ENCODE assay signal across 1 cellular context in genomic region chr19:58154679-58155648, GRCh38.
TF ChIP-seq lines count a peak whose summit lies in the region.

No MANE protein-coding gene starts in this region.

TF ChIP-seq in HepG2, 621 proteins besides CTCF, POLR2A, EP300 and RAD21 (continued from another document and continues in another):
- TF ChIP-seq, protein P1, sequence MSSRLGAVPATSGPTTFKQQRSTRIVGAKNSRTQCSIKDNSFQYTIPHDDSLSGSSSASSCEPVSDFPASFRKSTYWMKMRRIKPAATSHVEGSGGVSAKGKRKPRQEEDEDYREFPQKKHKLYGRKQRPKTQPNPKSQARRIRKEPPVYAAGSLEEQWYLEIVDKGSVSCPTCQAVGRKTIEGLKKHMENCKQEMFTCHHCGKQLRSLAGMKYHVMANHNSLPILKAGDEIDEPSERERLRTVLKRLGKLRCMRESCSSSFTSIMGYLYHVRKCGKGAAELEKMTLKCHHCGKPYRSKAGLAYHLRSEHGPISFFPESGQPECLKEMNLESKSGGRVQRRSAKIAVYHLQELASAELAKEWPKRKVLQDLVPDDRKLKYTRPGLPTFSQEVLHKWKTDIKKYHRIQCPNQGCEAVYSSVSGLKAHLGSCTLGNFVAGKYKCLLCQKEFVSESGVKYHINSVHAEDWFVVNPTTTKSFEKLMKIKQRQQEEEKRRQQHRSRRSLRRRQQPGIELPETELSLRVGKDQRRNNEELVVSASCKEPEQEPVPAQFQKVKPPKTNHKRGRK (CRISPR knock-in tag; IDR thresholded peaks at IDR 0.05), result peak; percentile 58; the same call in 1 of the 2 replicates
- TF ChIP-seq MTF1 (CRISPR knock-in tag; IDR thresholded peaks at IDR 0.05), result no peak
- TF ChIP-seq ZSCAN12 (CRISPR knock-in tag; IDR thresholded peaks at IDR 0.05), result peak; percentile 75; the same call in 1 of the 2 replicates
- 0 out of 2 replicates have a peak, but pooled peaks have one; percentile 27 for TF ChIP-seq ZBTB8A (CRISPR knock-in tag; IDR thresholded peaks at IDR 0.05; ENCODE audit: borderline replicate concordance, low read depth)
- TF ChIP-seq, protein P2, sequence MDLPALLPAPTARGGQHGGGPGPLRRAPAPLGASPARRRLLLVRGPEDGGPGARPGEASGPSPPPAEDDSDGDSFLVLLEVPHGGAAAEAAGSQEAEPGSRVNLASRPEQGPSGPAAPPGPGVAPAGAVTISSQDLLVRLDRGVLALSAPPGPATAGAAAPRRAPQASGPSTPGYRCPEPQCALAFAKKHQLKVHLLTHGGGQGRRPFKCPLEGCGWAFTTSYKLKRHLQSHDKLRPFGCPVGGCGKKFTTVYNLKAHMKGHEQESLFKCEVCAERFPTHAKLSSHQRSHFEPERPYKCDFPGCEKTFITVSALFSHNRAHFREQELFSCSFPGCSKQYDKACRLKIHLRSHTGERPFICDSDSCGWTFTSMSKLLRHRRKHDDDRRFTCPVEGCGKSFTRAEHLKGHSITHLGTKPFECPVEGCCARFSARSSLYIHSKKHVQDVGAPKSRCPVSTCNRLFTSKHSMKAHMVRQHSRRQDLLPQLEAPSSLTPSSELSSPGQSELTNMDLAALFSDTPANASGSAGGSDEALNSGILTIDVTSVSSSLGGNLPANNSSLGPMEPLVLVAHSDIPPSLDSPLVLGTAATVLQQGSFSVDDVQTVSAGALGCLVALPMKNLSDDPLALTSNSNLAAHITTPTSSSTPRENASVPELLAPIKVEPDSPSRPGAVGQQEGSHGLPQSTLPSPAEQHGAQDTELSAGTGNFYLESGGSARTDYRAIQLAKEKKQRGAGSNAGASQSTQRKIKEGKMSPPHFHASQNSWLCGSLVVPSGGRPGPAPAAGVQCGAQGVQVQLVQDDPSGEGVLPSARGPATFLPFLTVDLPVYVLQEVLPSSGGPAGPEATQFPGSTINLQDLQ (CRISPR knock-in tag; IDR thresholded peaks at IDR 0.05), result 0 out of 2 replicates have a peak, but pooled peaks have one; percentile 48
- TF ChIP-seq ZMYM4 (CRISPR knock-in tag; IDR thresholded peaks at IDR 0.05), result peak; percentile 92
- TF ChIP-seq ZNF17 (CRISPR knock-in tag; IDR thresholded peaks at IDR 0.05), result no peak
- TF ChIP-seq KLF13 (CRISPR knock-in tag; IDR thresholded peaks at IDR 0.05), result no peak
- peak; percentile 38; the same call in 1 of the 2 replicates for TF ChIP-seq ZBTB3 (CRISPR knock-in tag; IDR thresholded peaks at IDR 0.05; ENCODE audit: borderline replicate concordance, low read depth)
- no peak for TF ChIP-seq NONO (IDR thresholded peaks at IDR 0.05)
- peak; percentile 74 for TF ChIP-seq NONO (CRISPR knock-in tag; conservative IDR thresholded peaks at IDR 0.05)
- no peak; the same call in 1 of the 2 replicates for TF ChIP-seq ZNF772 (CRISPR knock-in tag; IDR thresholded peaks at IDR 0.05)
- no peak for TF ChIP-seq GPBP1L1 (CRISPR knock-in tag; IDR thresholded peaks at IDR 0.05)
- TF ChIP-seq ETV5 (CRISPR knock-in tag; IDR thresholded peaks at IDR 0.05; ENCODE audit: borderline replicate concordance), result peak; percentile 93
- no peak for TF ChIP-seq MATR3 (CRISPR knock-in tag; IDR thresholded peaks at IDR 0.05)
- no peak for TF ChIP-seq ZNF382 (CRISPR knock-in tag; IDR thresholded peaks at IDR 0.05; ENCODE audit: borderline replicate concordance)
- TF ChIP-seq MAZ (IDR thresholded peaks at IDR 0.05; ENCODE audit: borderline replicate concordance, low read depth, low read length), result peak; percentile 71; the same call in 1 of the 2 replicates
- peak; percentile 87 for TF ChIP-seq MAZ (CRISPR knock-in tag; IDR thresholded peaks at IDR 0.05; ENCODE audit: low read depth)
- TF ChIP-seq SIX4 (CRISPR knock-in tag; IDR thresholded peaks at IDR 0.05), result no peak
- peak; percentile 90 for TF ChIP-seq ELF3 (CRISPR knock-in tag; IDR thresholded peaks at IDR 0.05)
- TF ChIP-seq HOXA5 (CRISPR knock-in tag; IDR thresholded peaks at IDR 0.05), result peak; percentile 58; the same call in 1 of the 2 replicates
- TF ChIP-seq, protein P3, sequence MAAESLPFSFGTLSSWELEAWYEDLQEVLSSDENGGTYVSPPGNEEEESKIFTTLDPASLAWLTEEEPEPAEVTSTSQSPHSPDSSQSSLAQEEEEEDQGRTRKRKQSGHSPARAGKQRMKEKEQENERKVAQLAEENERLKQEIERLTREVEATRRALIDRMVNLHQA (CRISPR knock-in tag; IDR thresholded peaks at IDR 0.05), result no peak
- no peak for TF ChIP-seq ZNF468 (CRISPR knock-in tag; IDR thresholded peaks at IDR 0.05)
- TF ChIP-seq SOX6 (IDR thresholded peaks at IDR 0.05), result no peak
- TF ChIP-seq SOX6 (CRISPR knock-in tag; IDR thresholded peaks at IDR 0.05), result peak; percentile 51; the same call in 1 of the 2 replicates
- TF ChIP-seq NFRKB (IDR thresholded peaks at IDR 0.05), result no peak
- TF ChIP-seq, protein P4, sequence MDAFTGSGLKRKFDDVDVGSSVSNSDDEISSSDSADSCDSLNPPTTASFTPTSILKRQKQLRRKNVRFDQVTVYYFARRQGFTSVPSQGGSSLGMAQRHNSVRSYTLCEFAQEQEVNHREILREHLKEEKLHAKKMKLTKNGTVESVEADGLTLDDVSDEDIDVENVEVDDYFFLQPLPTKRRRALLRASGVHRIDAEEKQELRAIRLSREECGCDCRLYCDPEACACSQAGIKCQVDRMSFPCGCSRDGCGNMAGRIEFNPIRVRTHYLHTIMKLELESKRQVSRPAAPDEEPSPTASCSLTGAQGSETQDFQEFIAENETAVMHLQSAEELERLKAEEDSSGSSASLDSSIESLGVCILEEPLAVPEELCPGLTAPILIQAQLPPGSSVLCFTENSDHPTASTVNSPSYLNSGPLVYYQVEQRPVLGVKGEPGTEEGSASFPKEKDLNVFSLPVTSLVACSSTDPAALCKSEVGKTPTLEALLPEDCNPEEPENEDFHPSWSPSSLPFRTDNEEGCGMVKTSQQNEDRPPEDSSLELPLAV (CRISPR knock-in tag; conservative IDR thresholded peaks at IDR 0.05; ENCODE audit: low read depth), result no peak
- TF ChIP-seq SOX5 (CRISPR knock-in tag; IDR thresholded peaks at IDR 0.05; ENCODE audit: borderline replicate concordance), result peak; percentile 37; the same call in 1 of the 2 replicates
- TF ChIP-seq ZNF883 (CRISPR knock-in tag; IDR thresholded peaks at IDR 0.05; ENCODE audit: not compliant biosample characterization), result no peak
- TF ChIP-seq ZNF550 (CRISPR knock-in tag; IDR thresholded peaks at IDR 0.05; ENCODE audit: borderline replicate concordance), result no peak
- TF ChIP-seq GTF2F1 (IDR thresholded peaks at IDR 0.05; ENCODE audit: low read length), result 0 out of 2 replicates have a peak, but pooled peaks have one; percentile 31
- TF ChIP-seq ZNF781 (CRISPR knock-in tag; IDR thresholded peaks at IDR 0.05; ENCODE audit: borderline replicate concordance, not compliant biosample characterization), result peak; percentile 91
- TF ChIP-seq HCFC1 (IDR thresholded peaks at IDR 0.05; ENCODE audit: low read depth, low read length), result peak; percentile 90
- TF ChIP-seq HNRNPUL1 (IDR thresholded peaks at IDR 0.05; ENCODE audit: low read depth, low read length), result no peak
- TF ChIP-seq WIZ (CRISPR knock-in tag; IDR thresholded peaks at IDR 0.05), result peak; percentile 69; the same call in 1 of the 2 replicates
- TF ChIP-seq NFKBIZ (CRISPR knock-in tag; IDR thresholded peaks at IDR 0.05), result no peak
- TF ChIP-seq ZNF383 (CRISPR knock-in tag; IDR thresholded peaks at IDR 0.05; ENCODE audit: borderline replicate concordance), result no peak
- TF ChIP-seq NCOA5 (CRISPR knock-in tag; IDR thresholded peaks at IDR 0.05), result no peak
- TF ChIP-seq GRHL1 (CRISPR knock-in tag; conservative IDR thresholded peaks at IDR 0.05), result no peak
- no peak; the same call in 1 of the 2 replicates for TF ChIP-seq ZNF572 (CRISPR knock-in tag; IDR thresholded peaks at IDR 0.05)
- peak; percentile 86 for TF ChIP-seq KDM5B (CRISPR knock-in tag; IDR thresholded peaks at IDR 0.05; ENCODE audit: borderline replicate concordance)
- 0 out of 2 replicates have a peak, but pooled peaks have one; percentile 84 for TF ChIP-seq NKX3-1 (CRISPR knock-in tag; IDR thresholded peaks at IDR 0.05)
- no peak for TF ChIP-seq ZSCAN29 (CRISPR knock-in tag; conservative IDR thresholded peaks at IDR 0.05)
- no peak for TF ChIP-seq RAD51 (IDR thresholded peaks at IDR 0.05; ENCODE audit: borderline replicate concordance)
- TF ChIP-seq ATF2 (CRISPR knock-in tag; IDR thresholded peaks at IDR 0.05), result 0 out of 2 replicates have a peak, but pooled peaks have one; percentile 49
- TF ChIP-seq, protein P5, sequence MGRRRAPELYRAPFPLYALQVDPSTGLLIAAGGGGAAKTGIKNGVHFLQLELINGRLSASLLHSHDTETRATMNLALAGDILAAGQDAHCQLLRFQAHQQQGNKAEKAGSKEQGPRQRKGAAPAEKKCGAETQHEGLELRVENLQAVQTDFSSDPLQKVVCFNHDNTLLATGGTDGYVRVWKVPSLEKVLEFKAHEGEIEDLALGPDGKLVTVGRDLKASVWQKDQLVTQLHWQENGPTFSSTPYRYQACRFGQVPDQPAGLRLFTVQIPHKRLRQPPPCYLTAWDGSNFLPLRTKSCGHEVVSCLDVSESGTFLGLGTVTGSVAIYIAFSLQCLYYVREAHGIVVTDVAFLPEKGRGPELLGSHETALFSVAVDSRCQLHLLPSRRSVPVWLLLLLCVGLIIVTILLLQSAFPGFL (CRISPR knock-in tag; IDR thresholded peaks at IDR 0.05), result no peak
- peak; percentile 87 for TF ChIP-seq ZNF501 (CRISPR knock-in tag; IDR thresholded peaks at IDR 0.05)
- peak; percentile 99 for TF ChIP-seq ELF1 (CRISPR knock-in tag; IDR thresholded peaks at IDR 0.05)
- TF ChIP-seq ZNF564 (CRISPR knock-in tag; IDR thresholded peaks at IDR 0.05), result 0 out of 2 replicates have a peak, but pooled peaks have one; percentile 89
- TF ChIP-seq, protein P6, sequence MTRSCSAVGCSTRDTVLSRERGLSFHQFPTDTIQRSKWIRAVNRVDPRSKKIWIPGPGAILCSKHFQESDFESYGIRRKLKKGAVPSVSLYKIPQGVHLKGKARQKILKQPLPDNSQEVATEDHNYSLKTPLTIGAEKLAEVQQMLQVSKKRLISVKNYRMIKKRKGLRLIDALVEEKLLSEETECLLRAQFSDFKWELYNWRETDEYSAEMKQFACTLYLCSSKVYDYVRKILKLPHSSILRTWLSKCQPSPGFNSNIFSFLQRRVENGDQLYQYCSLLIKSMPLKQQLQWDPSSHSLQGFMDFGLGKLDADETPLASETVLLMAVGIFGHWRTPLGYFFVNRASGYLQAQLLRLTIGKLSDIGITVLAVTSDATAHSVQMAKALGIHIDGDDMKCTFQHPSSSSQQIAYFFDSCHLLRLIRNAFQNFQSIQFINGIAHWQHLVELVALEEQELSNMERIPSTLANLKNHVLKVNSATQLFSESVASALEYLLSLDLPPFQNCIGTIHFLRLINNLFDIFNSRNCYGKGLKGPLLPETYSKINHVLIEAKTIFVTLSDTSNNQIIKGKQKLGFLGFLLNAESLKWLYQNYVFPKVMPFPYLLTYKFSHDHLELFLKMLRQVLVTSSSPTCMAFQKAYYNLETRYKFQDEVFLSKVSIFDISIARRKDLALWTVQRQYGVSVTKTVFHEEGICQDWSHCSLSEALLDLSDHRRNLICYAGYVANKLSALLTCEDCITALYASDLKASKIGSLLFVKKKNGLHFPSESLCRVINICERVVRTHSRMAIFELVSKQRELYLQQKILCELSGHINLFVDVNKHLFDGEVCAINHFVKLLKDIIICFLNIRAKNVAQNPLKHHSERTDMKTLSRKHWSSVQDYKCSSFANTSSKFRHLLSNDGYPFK (CRISPR knock-in tag; IDR thresholded peaks at IDR 0.05; ENCODE audit: borderline replicate concordance), result peak; percentile 84; the same call in 1 of the 2 replicates
- TF ChIP-seq USF2 (IDR thresholded peaks at IDR 0.05; ENCODE audit: low read depth, low read length), result 0 out of 2 replicates have a peak, but pooled peaks have one; percentile 21
- no peak for TF ChIP-seq USF2 (CRISPR knock-in tag; IDR thresholded peaks at IDR 0.05; ENCODE audit: borderline replicate concordance)
